1 cellular context compared by ENCODE assay signal in the genomic region with DNA sequence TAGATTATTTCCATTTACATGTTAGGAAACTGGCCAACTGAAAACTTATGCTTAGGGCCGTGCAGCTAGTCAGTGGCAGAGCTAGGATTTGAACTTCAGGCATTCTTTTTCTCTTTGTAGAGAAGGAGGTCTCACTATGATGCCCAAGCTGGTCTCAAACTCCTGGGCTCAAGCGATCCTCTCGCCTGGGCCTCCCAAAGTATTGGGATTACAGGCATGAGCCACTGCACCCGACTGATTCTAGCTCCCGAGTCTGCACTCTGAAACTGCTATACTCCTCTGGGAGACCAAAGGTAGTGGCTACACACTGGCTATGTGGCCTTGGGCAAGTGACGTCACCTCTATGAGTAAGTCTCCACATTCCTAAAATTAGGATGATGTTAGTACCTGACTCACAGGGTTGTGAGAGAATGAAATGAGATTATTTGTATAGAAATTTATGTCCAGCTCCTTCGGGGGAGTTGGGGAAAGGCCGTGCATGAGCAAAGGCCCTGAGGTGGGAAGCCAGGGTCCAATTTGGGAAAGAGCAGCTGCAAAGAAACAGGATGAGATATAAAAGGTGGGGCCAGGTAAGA.
A peak's percentile ranks its signal among the peaks of the same experiment; 100 is the strongest.
TF ChIP-seq lines count a peak whose summit lies in the region.

No MANE protein-coding gene starts in this region.

TF ChIP-seq in HepG2, 621 proteins besides CTCF, POLR2A, EP300 and RAD21 (continued from another document and continues in another):
- TF ChIP-seq, protein P1, sequence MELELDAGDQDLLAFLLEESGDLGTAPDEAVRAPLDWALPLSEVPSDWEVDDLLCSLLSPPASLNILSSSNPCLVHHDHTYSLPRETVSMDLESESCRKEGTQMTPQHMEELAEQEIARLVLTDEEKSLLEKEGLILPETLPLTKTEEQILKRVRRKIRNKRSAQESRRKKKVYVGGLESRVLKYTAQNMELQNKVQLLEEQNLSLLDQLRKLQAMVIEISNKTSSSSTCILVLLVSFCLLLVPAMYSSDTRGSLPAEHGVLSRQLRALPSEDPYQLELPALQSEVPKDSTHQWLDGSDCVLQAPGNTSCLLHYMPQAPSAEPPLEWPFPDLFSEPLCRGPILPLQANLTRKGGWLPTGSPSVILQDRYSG (CRISPR knock-in tag; IDR thresholded peaks at IDR 0.05) = no peak
- TF ChIP-seq ZNF224 (CRISPR knock-in tag; IDR thresholded peaks at IDR 0.05) = 0 out of 2 replicates have a peak, but pooled peaks have one; percentile 29
- TF ChIP-seq, protein P2, sequence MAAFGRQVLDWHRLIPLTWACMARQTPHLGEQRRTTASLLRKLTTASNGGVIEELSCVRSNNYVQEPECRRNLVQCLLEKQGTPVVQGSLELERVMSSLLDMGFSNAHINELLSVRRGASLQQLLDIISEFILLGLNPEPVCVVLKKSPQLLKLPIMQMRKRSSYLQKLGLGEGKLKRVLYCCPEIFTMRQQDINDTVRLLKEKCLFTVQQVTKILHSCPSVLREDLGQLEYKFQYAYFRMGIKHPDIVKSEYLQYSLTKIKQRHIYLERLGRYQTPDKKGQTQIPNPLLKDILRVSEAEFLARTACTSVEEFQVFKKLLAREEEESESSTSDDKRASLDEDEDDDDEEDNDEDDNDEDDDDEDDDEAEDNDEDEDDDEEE (CRISPR knock-in tag; IDR thresholded peaks at IDR 0.05) = 0 out of 2 replicates have a peak, but pooled peaks have one; percentile 34
- peak; percentile 43; the same call in 1 of the 2 replicates for TF ChIP-seq CEBPB (IDR thresholded peaks at IDR 0.05; ENCODE audit: borderline replicate concordance, low read depth, low read length)
- no peak for TF ChIP-seq ZBTB8A (CRISPR knock-in tag; IDR thresholded peaks at IDR 0.05; ENCODE audit: borderline replicate concordance, low read depth)
- TF ChIP-seq, protein P3, sequence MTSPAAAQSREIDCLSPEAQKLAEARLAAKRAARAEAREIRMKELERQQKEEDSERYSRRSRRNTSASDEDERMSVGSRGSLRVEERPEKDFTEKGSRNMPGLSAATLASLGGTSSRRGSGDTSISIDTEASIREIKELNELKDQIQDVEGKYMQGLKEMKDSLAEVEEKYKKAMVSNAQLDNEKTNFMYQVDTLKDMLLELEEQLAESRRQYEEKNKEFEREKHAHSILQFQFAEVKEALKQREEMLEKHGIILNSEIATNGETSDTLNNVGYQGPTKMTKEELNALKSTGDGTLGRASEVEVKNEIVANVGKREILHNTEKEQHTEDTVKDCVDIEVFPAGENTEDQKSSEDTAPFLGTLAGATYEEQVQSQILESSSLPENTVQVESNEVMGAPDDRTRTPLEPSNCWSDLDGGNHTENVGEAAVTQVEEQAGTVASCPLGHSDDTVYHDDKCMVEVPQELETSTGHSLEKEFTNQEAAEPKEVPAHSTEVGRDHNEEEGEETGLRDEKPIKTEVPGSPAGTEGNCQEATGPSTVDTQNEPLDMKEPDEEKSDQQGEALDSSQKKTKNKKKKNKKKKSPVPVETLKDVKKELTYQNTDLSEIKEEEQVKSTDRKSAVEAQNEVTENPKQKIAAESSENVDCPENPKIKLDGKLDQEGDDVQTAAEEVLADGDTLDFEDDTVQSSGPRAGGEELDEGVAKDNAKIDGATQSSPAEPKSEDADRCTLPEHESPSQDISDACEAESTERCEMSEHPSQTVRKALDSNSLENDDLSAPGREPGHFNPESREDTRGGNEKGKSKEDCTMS (CRISPR knock-in tag; conservative IDR thresholded peaks at IDR 0.05) = no peak
- no peak for TF ChIP-seq ZIK1 (CRISPR knock-in tag; IDR thresholded peaks at IDR 0.05; ENCODE audit: borderline replicate concordance, low read depth)
- no peak for TF ChIP-seq ZNF879 (CRISPR knock-in tag; IDR thresholded peaks at IDR 0.05)
- TF ChIP-seq ZNF672 (CRISPR knock-in tag; IDR thresholded peaks at IDR 0.05) = no peak
- no peak for TF ChIP-seq CCDC6 (CRISPR knock-in tag; IDR thresholded peaks at IDR 0.05)
- TF ChIP-seq, protein P4, sequence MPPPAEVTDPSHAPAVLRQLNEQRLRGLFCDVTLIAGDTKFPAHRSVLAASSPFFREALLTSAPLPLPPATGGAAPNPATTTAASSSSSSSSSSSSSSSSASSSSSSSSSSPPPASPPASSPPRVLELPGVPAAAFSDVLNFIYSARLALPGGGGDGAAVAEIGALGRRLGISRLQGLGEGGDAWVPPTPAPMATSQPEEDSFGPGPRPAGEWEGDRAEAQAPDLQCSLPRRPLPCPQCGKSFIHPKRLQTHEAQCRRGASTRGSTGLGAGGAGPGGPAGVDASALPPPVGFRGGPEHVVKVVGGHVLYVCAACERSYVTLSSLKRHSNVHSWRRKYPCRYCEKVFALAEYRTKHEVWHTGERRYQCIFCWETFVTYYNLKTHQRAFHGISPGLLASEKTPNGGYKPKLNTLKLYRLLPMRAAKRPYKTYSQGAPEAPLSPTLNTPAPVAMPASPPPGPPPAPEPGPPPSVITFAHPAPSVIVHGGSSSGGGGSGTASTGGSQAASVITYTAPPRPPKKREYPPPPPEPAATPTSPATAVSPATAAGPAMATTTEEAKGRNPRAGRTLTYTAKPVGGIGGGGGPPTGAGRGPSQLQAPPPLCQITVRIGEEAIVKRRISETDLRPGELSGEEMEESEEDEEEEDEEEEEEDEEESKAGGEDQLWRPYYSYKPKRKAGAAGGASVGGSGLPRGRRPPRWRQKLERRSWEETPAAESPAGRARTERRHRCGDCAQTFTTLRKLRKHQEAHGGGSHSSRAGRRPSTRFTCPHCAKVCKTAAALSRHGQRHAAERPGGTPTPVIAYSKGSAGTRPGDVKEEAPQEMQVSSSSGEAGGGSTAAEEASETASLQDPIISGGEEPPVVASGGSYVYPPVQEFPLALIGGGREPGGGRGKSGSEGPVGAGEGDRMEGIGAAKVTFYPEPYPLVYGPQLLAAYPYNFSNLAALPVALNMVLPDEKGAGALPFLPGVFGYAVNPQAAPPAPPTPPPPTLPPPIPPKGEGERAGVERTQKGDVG (CRISPR knock-in tag; IDR thresholded peaks at IDR 0.05; ENCODE audit: borderline replicate concordance) = no peak
- TF ChIP-seq ZNF792 (CRISPR knock-in tag; IDR thresholded peaks at IDR 0.05) = 0 out of 2 replicates have a peak, but pooled peaks have one; percentile 34
- TF ChIP-seq NAIF1 (CRISPR knock-in tag; IDR thresholded peaks at IDR 0.05; ENCODE audit: borderline replicate concordance) = no peak
- TF ChIP-seq NFKB2 (CRISPR knock-in tag; IDR thresholded peaks at IDR 0.05; ENCODE audit: borderline replicate concordance) = no peak
- TF ChIP-seq, protein P5, sequence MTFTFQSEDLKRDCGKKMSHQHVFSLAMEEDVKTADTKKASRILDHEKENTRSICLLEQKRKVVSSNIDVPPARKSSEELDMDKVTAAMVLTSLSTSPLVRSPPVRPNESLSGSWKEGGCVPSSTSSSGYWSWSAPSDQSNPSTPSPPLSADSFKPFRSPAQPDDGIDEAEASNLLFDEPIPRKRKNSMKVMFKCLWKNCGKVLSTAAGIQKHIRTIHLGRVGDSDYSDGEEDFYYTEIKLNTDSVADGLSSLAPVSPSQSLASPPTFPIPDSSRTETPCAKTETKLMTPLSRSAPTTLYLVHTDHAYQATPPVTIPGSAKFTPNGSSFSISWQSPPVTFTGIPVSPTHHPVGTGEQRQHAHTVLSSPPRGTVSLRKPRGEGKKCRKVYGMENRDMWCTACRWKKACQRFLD (CRISPR knock-in tag; IDR thresholded peaks at IDR 0.05; ENCODE audit: borderline replicate concordance) = no peak
- TF ChIP-seq ZNF7 (CRISPR knock-in tag; IDR thresholded peaks at IDR 0.05) = no peak
- no peak for TF ChIP-seq ZNF333 (CRISPR knock-in tag; IDR thresholded peaks at IDR 0.05; ENCODE audit: borderline replicate concordance)
- TF ChIP-seq ZNF207 (IDR thresholded peaks at IDR 0.05; ENCODE audit: borderline replicate concordance) = no peak
- TF ChIP-seq, protein P6, sequence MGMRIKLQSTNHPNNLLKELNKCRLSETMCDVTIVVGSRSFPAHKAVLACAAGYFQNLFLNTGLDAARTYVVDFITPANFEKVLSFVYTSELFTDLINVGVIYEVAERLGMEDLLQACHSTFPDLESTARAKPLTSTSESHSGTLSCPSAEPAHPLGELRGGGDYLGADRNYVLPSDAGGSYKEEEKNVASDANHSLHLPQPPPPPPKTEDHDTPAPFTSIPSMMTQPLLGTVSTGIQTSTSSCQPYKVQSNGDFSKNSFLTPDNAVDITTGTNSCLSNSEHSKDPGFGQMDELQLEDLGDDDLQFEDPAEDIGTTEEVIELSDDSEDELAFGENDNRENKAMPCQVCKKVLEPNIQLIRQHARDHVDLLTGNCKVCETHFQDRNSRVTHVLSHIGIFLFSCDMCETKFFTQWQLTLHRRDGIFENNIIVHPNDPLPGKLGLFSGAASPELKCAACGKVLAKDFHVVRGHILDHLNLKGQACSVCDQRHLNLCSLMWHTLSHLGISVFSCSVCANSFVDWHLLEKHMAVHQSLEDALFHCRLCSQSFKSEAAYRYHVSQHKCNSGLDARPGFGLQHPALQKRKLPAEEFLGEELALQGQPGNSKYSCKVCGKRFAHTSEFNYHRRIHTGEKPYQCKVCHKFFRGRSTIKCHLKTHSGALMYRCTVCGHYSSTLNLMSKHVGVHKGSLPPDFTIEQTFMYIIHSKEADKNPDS (CRISPR knock-in tag; IDR thresholded peaks at IDR 0.05) = peak; percentile 87; the same call in 1 of the 2 replicates
- TF ChIP-seq, protein P7, sequence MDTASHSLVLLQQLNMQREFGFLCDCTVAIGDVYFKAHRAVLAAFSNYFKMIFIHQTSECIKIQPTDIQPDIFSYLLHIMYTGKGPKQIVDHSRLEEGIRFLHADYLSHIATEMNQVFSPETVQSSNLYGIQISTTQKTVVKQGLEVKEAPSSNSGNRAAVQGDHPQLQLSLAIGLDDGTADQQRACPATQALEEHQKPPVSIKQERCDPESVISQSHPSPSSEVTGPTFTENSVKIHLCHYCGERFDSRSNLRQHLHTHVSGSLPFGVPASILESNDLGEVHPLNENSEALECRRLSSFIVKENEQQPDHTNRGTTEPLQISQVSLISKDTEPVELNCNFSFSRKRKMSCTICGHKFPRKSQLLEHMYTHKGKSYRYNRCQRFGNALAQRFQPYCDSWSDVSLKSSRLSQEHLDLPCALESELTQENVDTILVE (CRISPR knock-in tag; IDR thresholded peaks at IDR 0.05) = no peak
- TF ChIP-seq HNRNPLL (IDR thresholded peaks at IDR 0.05; ENCODE audit: low read depth, low read length, poor library complexity, severe bottlenecking) = no peak
- no peak for TF ChIP-seq HDAC1 (CRISPR knock-in tag; IDR thresholded peaks at IDR 0.05)
- no peak for TF ChIP-seq MED13 (CRISPR knock-in tag; IDR thresholded peaks at IDR 0.05)
- no peak for TF ChIP-seq ZFX (CRISPR knock-in tag; IDR thresholded peaks at IDR 0.05; ENCODE audit: low read depth)
- no peak for TF ChIP-seq NPAS2 (CRISPR knock-in tag; IDR thresholded peaks at IDR 0.05; ENCODE audit: borderline replicate concordance)
- TF ChIP-seq, protein P8, sequence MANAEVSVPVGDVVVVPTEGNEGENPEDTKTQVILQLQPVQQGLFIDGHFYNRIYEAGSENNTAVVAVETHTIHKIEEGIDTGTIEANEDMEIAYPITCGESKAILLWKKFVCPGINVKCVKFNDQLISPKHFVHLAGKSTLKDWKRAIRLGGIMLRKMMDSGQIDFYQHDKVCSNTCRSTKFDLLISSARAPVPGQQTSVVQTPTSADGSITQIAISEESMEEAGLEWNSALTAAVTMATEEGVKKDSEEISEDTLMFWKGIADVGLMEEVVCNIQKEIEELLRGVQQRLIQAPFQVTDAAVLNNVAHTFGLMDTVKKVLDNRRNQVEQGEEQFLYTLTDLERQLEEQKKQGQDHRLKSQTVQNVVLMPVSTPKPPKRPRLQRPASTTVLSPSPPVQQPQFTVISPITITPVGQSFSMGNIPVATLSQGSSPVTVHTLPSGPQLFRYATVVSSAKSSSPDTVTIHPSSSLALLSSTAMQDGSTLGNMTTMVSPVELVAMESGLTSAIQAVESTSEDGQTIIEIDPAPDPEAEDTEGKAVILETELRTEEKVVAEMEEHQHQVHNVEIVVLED (CRISPR knock-in tag; IDR thresholded peaks at IDR 0.05; ENCODE audit: borderline replicate concordance) = no peak
- no peak for TF ChIP-seq ZBTB3 (CRISPR knock-in tag; IDR thresholded peaks at IDR 0.05; ENCODE audit: borderline replicate concordance, low read depth)
- TF ChIP-seq PRPF4 (IDR thresholded peaks at IDR 0.05; ENCODE audit: low read depth, low read length, poor library complexity, severe bottlenecking) = no peak
- TF ChIP-seq, protein P9, sequence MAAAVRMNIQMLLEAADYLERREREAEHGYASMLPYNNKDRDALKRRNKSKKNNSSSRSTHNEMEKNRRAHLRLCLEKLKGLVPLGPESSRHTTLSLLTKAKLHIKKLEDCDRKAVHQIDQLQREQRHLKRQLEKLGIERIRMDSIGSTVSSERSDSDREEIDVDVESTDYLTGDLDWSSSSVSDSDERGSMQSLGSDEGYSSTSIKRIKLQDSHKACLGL (CRISPR knock-in tag; IDR thresholded peaks at IDR 0.05) = no peak
- TF ChIP-seq KAT7 (CRISPR knock-in tag; IDR thresholded peaks at IDR 0.05; ENCODE audit: borderline replicate concordance) = no peak
- TF ChIP-seq KDM5B (CRISPR knock-in tag; IDR thresholded peaks at IDR 0.05; ENCODE audit: borderline replicate concordance) = no peak
- TF ChIP-seq NR2C2 (CRISPR knock-in tag; IDR thresholded peaks at IDR 0.05; ENCODE audit: borderline replicate concordance) = no peak
- TF ChIP-seq ZNF138 (CRISPR knock-in tag; IDR thresholded peaks at IDR 0.05; ENCODE audit: low read depth) = no peak
- TF ChIP-seq HOXA3 (CRISPR knock-in tag; IDR thresholded peaks at IDR 0.05) = peak; percentile 64
- TF ChIP-seq ZFP62 (CRISPR knock-in tag; IDR thresholded peaks at IDR 0.05) = no peak
- TF ChIP-seq SALL2 (CRISPR knock-in tag; IDR thresholded peaks at IDR 0.05) = no peak
